ENCODE assay signal across 16 cellular contexts in genomic region chr1:15173863-15174614, GRCh38. TPM values are rescaled to one million over a fixed set of nuclear protein-coding genes. Genes with fewer than 3 reads are reported as not detected.
DNase-seq lines count a peak whose midpoint lies in the region; ATAC-seq, FAIRE-seq and TF ChIP-seq lines count a peak whose summit lies in the region.
"Had no signal": no experiment of that assay in that cellular context is flagged by ENCODE, and none has a peak within 500 bp of the region (broad histone marks: within the 10 kb centered on the region; RNA-seq: fewer than 3 reads in every experiment).

No MANE protein-coding gene starts in this region.

- DNase-seq in NCI-H510A treated with DMSO at 0.1 percent for 48 hours (lab: John Stamatoyannopoulos, UW) (peak; percentile 83), NCI-H510A (lab: John Stamatoyannopoulos, UW) (no peak), RPMI8226 (peak; percentile 81), esophagus squamous epithelium (lab: John Stamatoyannopoulos, UW) (no peak), small intestine (peak; percentile 84), NCI-H524 (lab: John Stamatoyannopoulos, UW) (no peak)
- DNase-seq: activated CD4-positive, alpha-beta T cell treated with anti-CD3 and anti-CD28 coated beads for 4 hours; activated naive CD8-positive, alpha-beta T cell treated with anti-CD3 and anti-CD28 coated beads, Interleukin-2, amount 10 ng/mL, durations not matched to agents 7 days and 5 days; activated T-cell treated with anti-CD3 and anti-CD28 coated beads for 4 hours; gastrocnemius medialis; SHP77 treated with DMSO at 0.1 percent for 48 hours; upper lobe of left lung had no signal

- ATAC-seq in GM19397 (IDR thresholded peaks at IDR 0.05; ENCODE audit: unreplicated experiment) (no peak), GM19023 (IDR thresholded peaks at IDR 0.05; ENCODE audit: unreplicated experiment) (no peak)
- ATAC-seq: gastrocnemius medialis had no signal

- no peak for TF ChIP-seq CTCF in esophagus squamous epithelium (IDR thresholded peaks at IDR 0.05)

- H3K27ac ChIP-seq in esophagus squamous epithelium (peak overlapping the region; percentile 72 to 82 (median 74)), small intestine (ENCODE audit: low read depth in 1 of 2, low read length in 1 of 2) (peak overlapping the region; percentile 63 to 79)
- H3K27ac ChIP-seq: gastrocnemius medialis, upper lobe of left lung had no signal

- H3K27me3 ChIP-seq in esophagus squamous epithelium (no peaks in the 10 kb centered on the region), small intestine (ENCODE audit: control insufficient read depth in 2 of 2, insufficient read depth in 2 of 2, low read length in 2 of 2) (no peaks in the 10 kb centered on the region)
- H3K27me3 ChIP-seq: gastrocnemius medialis, upper lobe of left lung had no signal

- TF ChIP-seq POLR2A in esophagus squamous epithelium (IDR thresholded peaks at IDR 0.05): no peak

- H3K9me3 ChIP-seq in esophagus squamous epithelium: no peaks in the 10 kb centered on the region
- H3K9me3 ChIP-seq in small intestine (ENCODE audit: control insufficient read depth, low read depth): no peaks in the 10 kb centered on the region
- H3K9me3 ChIP-seq: gastrocnemius medialis, upper lobe of left lung had no signal

- 40 to 44% methylated on average over 11 of the region's 11 CpGs for WGBS in esophagus squamous epithelium, 2 donors
- 9 to 54% (median 24%) methylated on average over 11 of the region's 11 CpGs for WGBS in small intestine, 3 donors

- H3K4me1 ChIP-seq in esophagus squamous epithelium: peaks cover 27 to 63% (median 36%) of the 10 kb centered on the region in 3 donors
- H3K4me1 ChIP-seq in small intestine (ENCODE audit: control insufficient read depth in 2 of 2, insufficient read depth in 1 of 2, low read depth in 1 of 2, low read length in 1 of 2): peaks cover 11 to 23% of the 10 kb centered on the region in 2 donors

- no peaks in the 10 kb centered on the region for H3K36me3 ChIP-seq in esophagus squamous epithelium
- no peaks in the 10 kb centered on the region for H3K36me3 ChIP-seq in small intestine (ENCODE audit: control insufficient read depth in 2 of 2, insufficient read depth in 2 of 2, low read length in 2 of 2)
- H3K36me3 ChIP-seq: gastrocnemius medialis, upper lobe of left lung had no signal

- intact Hi-C loops in esophagus squamous epithelium (cut with DNase I): no loop called here

- FAIRE-seq in small intestine (lab: Jason Lieb, UNC): no peak
- FAIRE-seq: A204.1 had no signal

- H3K4me3 ChIP-seq in esophagus squamous epithelium: no peak overlapping the region
- no peak overlapping the region for H3K4me3 ChIP-seq in small intestine (ENCODE audit: low read depth in 1 of 2, low read length in 2 of 2)
- H3K4me3 ChIP-seq: gastrocnemius medialis, upper lobe of left lung had no signal

RNA-seq across cellular contexts. Expression of gene TMEM51, which starts 20.5 kb away (rescaled TPM):
- total RNA-seq in esophagus squamous epithelium: 10 to 100 TPM; 11.6 to 23.7 (median 17.7) TPM
- 10 to 100 TPM; 16.3 to 25.2 (median 17.8) TPM for polyA plus RNA-seq in small intestine
- total RNA-seq: T-helper 2 cell treated with Interferon-gamma antibody and Interleukin-4, amounts not matched to agents 100 ng/mL and 5 ng/mL, for 36 hours had no signal

Comparison
In these comparisons a context has a peak if more than half of its experiments do, and no peak if none do; other contexts are left out.
1. DNase-seq: peak in NCI-H510A treated with DMSO at 0.1 percent for 48 hours (single experiment), RPMI8226 (single experiment) and small intestine (single experiment); none in NCI-H510A (single experiment), esophagus squamous epithelium (single experiment) and NCI-H524 (0 of 2).